14 cellular contexts compared by ENCODE assay signal in the genomic region with DNA sequence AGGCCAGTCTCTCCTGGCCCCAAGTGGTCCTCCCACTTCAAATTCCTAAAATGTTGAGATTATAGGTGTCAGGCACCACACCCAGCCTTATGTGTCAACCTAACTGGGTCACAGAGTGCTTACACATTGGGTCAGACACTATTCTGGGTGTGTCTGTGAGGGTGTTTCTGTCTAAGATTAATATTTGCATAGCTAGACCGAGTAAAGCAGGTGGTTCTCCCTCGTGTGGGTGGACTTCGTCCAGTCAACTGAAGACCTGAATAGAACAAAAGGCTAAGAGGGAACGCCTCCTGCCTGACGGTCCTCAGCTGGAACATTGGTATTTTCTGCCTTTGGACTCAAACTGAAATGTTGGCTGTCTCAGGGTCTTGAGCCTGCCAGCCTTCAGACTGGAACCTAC. TPM values are rescaled to one million over a fixed set of nuclear protein-coding genes. Genes with fewer than 3 reads are reported as not detected.
A peak's percentile ranks its signal among the peaks of the same experiment; 100 is the strongest.
DNase-seq lines count a peak whose midpoint lies in the region; ATAC-seq and TF ChIP-seq lines count a peak whose summit lies in the region.
"Had no signal": no experiment of that assay in that cellular context is flagged by ENCODE, and none has a peak within 500 bp of the region (broad histone marks: within the 10 kb centered on the region; RNA-seq: fewer than 3 reads in every experiment).

No MANE protein-coding gene starts in this region.

- H3K4me1 Mint-ChIP-seq in natural killer cell: peaks cover 27% of the 10 kb centered on the region in 2 donors
- H3K4me1 Mint-ChIP-seq in natural killer cell treated with Interleukin-12 subunit alpha and Interleukin-12 subunit beta and Interleukin-15 and Interleukin-18, amount 100 ng/mL, for 72 hours (ENCODE audit: low read depth in 2 of 2): peaks cover 39 to 47% of the 10 kb centered on the region in 2 donors

- no peaks in the 10 kb centered on the region for H3K27me3 ChIP-seq in vagina
- H3K27me3 ChIP-seq: uterus had no signal

- H3K4me1 ChIP-seq in mucosa of descending colon (ENCODE audit: low read depth): peaks cover 5% of the 10 kb centered on the region
- no peaks in the 10 kb centered on the region for H3K4me1 ChIP-seq in vagina
- H3K4me1 ChIP-seq: uterus had no signal

- no peak overlapping the region for H3K4me3 ChIP-seq in mucosa of descending colon
- no peak overlapping the region for H3K4me3 ChIP-seq in vagina
- H3K4me3 ChIP-seq: uterus had no signal

- H3K27me3 Mint-ChIP-seq in natural killer cell (ENCODE audit: low read depth in 2 of 2): no peaks in the 10 kb centered on the region
- peaks cover 0 to 3% of the 10 kb centered on the region in 2 donors for H3K27me3 Mint-ChIP-seq in natural killer cell treated with Interleukin-12 subunit alpha and Interleukin-12 subunit beta and Interleukin-15 and Interleukin-18, amount 100 ng/mL, for 72 hours

- TF ChIP-seq CTCF in natural killer cell (IDR thresholded peaks at IDR 0.05) (no peak), mucosa of descending colon (IDR thresholded peaks at IDR 0.05) (no peak), vagina (IDR thresholded peaks at IDR 0.05) (no peak)

- H3K4me3 Mint-ChIP-seq in natural killer cell: no peak overlapping the region
- no peak overlapping the region for H3K4me3 Mint-ChIP-seq in natural killer cell treated with Interleukin-12 subunit alpha and Interleukin-12 subunit beta and Interleukin-15 and Interleukin-18, amount 100 ng/mL, for 72 hours
- H3K4me3 Mint-ChIP-seq: activated T-cell treated with anti-CD3 and anti-CD28 coated beads, Interleukin-2, amount 50 U/mL, for 72 hours; T-helper 1 cell treated with Interleukin-12 subunit alpha and Interleukin-12 subunit beta and Interleukin-4 antibody, amounts not matched to agents 30 μg/mL and 1 μg/mL, for 36 hours had no signal

- H3K9me3 ChIP-seq in mucosa of descending colon (no peaks in the 10 kb centered on the region), vagina (no peaks in the 10 kb centered on the region)
- H3K9me3 ChIP-seq: uterus had no signal

- intact Hi-C loops in natural killer cell (cut with micrococcal nuclease) (no loop called here), mucosa of descending colon (cut with DNase I, micrococcal nuclease) (no loop called here), vagina (cut with DNase I) (no loop called here)

- H3K27ac ChIP-seq in vagina: no peak overlapping the region
- H3K27ac ChIP-seq: uterus had no signal

- H3K36me3 ChIP-seq in mucosa of descending colon (ENCODE audit: low read depth): peaks cover 5% of the 10 kb centered on the region
- H3K36me3 ChIP-seq in vagina: peaks cover 0 to 13% of the 10 kb centered on the region in 2 donors
- H3K36me3 ChIP-seq: uterus had no signal

- H3K36me3 Mint-ChIP-seq in natural killer cell: no peaks in the 10 kb centered on the region
- H3K36me3 Mint-ChIP-seq in natural killer cell treated with Interleukin-12 subunit alpha and Interleukin-12 subunit beta and Interleukin-15 and Interleukin-18, amount 100 ng/mL, for 72 hours: peaks cover 29% of the 10 kb centered on the region

- ATAC-seq in natural killer cell (no peak), mucosa of descending colon (peak; percentile 97)
- no peak for ATAC-seq in natural killer cell treated with Interleukin-12 subunit alpha and Interleukin-12 subunit beta and Interleukin-15 and Interleukin-18, amount 100 ng/mL, for 72 hours
- ATAC-seq: activated T-cell treated with anti-CD3 and anti-CD28 coated beads, Interleukin-2, amount 50 U/mL, for 72 hours had no signal

- H3K27ac Mint-ChIP-seq in natural killer cell: no peak overlapping the region
- H3K27ac Mint-ChIP-seq in natural killer cell treated with Interleukin-12 subunit alpha and Interleukin-12 subunit beta and Interleukin-15 and Interleukin-18, amount 100 ng/mL, for 72 hours: no peak overlapping the region
- H3K27ac Mint-ChIP-seq: activated T-cell treated with anti-CD3 and anti-CD28 coated beads, Interleukin-2, amount 50 U/mL, for 72 hours; T-helper 1 cell treated with Interleukin-12 subunit alpha and Interleukin-12 subunit beta and Interleukin-4 antibody, amounts not matched to agents 30 μg/mL and 1 μg/mL, for 36 hours had no signal

- TF ChIP-seq POLR2A in vagina (IDR thresholded peaks at IDR 0.05): no peak

- DNase-seq in natural killer cell (peak; percentile 1), NCI-H526 (lab: John Stamatoyannopoulos, UW) (peak; percentile 83 to 86), mucosa of descending colon (peak in 2 of 3 donors; percentile 57 to 79), vagina (ENCODE audit: extremely low spot score in 2 of 2) (peak; percentile 32 to 64), AG08396 (ENCODE audit: low spot score) (no peak), NCI-H2196 treated with DMSO at 0.1 percent for 48 hours (lab: John Stamatoyannopoulos, UW; ENCODE audit: unreplicated experiment) (no peak), NCI-H2029 (lab: John Stamatoyannopoulos, UW) (no peak)
- DNase-seq in natural killer cell treated with Interleukin-12 subunit alpha and Interleukin-12 subunit beta and Interleukin-15 and Interleukin-18, amount 100 ng/mL, for 72 hours (ENCODE audit: low spot score): no peak
- DNase-seq: activated CD4-positive, CD25-positive, alpha-beta regulatory T cell treated with anti-CD3 and anti-CD28 coated beads, Interleukin-2, amount 50 U/mL, for 72 hours; activated T-cell treated with anti-CD3 and anti-CD28 coated beads, Interleukin-2, amount 50 U/mL, for 72 hours; amniotic stem cell; cortex of kidney; uterus had no signal

- H3K9me3 Mint-ChIP-seq in natural killer cell: no peaks in the 10 kb centered on the region
- H3K9me3 Mint-ChIP-seq in natural killer cell treated with Interleukin-12 subunit alpha and Interleukin-12 subunit beta and Interleukin-15 and Interleukin-18, amount 100 ng/mL, for 72 hours: no peaks in the 10 kb centered on the region
- H3K9me3 Mint-ChIP-seq: activated T-cell treated with anti-CD3 and anti-CD28 coated beads, Interleukin-2, amount 50 U/mL, for 72 hours; T-helper 1 cell treated with Interleukin-12 subunit alpha and Interleukin-12 subunit beta and Interleukin-4 antibody, amounts not matched to agents 30 μg/mL and 1 μg/mL, for 36 hours had no signal

RNA-seq across cellular contexts. Expression of gene PPIF, which starts 11.5 kb away (rescaled TPM):
- total RNA-seq in natural killer cell: 10 to 100 TPM; 59.5 to 99.1 (median 66.3) TPM
- 100 to 1,000 TPM; 266 to 391 TPM for total RNA-seq in natural killer cell treated with Interleukin-12 subunit alpha and Interleukin-12 subunit beta and Interleukin-15 and Interleukin-18, amount 100 ng/mL, for 72 hours
- 10 to 100 TPM; 54.6 to 88.5 (median 77.3) TPM for total RNA-seq in mucosa of descending colon
- 44.7 TPM for total RNA-seq in vagina

Comparison
In these comparisons a context has a peak if more than half of its experiments do, and no peak if none do; other contexts are left out.
1. DNase-seq: peak in natural killer cell (single experiment), NCI-H526 (2 of 2), mucosa of descending colon (2 of 3) and vagina (2 of 2); none in natural killer cell treated with Interleukin-12 subunit alpha and Interleukin-12 subunit beta and Interleukin-15 and Interleukin-18, amount 100 ng/mL, for 72 hours (single experiment), AG08396 (single experiment), NCI-H2196 treated with DMSO at 0.1 percent for 48 hours (single experiment) and NCI-H2029 (single experiment).